Comparison of ENCODE assay signal across 24 cellular contexts in genomic region chr15:81049835-81050234, GRCh38. TPM values are rescaled to one million over a fixed set of nuclear protein-coding genes. Genes with fewer than 3 reads are reported as not detected.
DNase-seq lines count a peak whose midpoint lies in the region; ATAC-seq and TF ChIP-seq lines count a peak whose summit lies in the region.
"Had no signal": no experiment of that assay in that cellular context is flagged by ENCODE, and none has a peak within 500 bp of the region (broad histone marks: within the 10 kb centered on the region; RNA-seq: fewer than 3 reads in every experiment).

No MANE protein-coding gene starts in this region.

- no peak for TF ChIP-seq POLR2A in thyroid gland (IDR thresholded peaks at IDR 0.05)

- no peak for TF ChIP-seq CTCF in thyroid gland (IDR thresholded peaks at IDR 0.05)

- DNase-seq in NCI-H2081 (lab: John Stamatoyannopoulos, UW): peak; percentile 44 to 47
- DNase-seq in NCI-H2081 treated with DMSO at 0.1 percent for 48 hours (lab: John Stamatoyannopoulos, UW): no peak
- DNase-seq in SK-MEL-5 (ENCODE audit: low read depth, low spot score): peak; percentile 97
- DNase-seq in head of caudate nucleus: peak; percentile 24 to 90 (median 76)
- peak; percentile 72 for DNase-seq in retina
- DNase-seq in thyroid gland: no peak
- DNase-seq: activated CD4-positive, alpha-beta T cell treated with anti-CD3 and anti-CD28 coated beads, Interleukin-2, amount 10 ng/mL, durations not matched to agents 24 days and 14 days; activated naive CD8-positive, alpha-beta T cell treated with anti-CD3 and anti-CD28 coated beads for 36 hours; effector memory CD8-positive, alpha-beta T cell; KBM-7; left colon; mesendoderm; naive thymus-derived CD8-positive, alpha-beta T cell; NCI-H1694 treated with DMSO at 0.1 percent for 48 hours; NCI-H226; pancreas; Peyer's patch; stimulated activated CD8-positive, alpha-beta memory T cell treated with anti-CD3 and anti-CD28 coated beads, Interleukin-4, amount 100 ng/mL, for 48 hours; T-helper 2 cell had no signal

- H3K9me3 ChIP-seq in thyroid gland: no peaks in the 10 kb centered on the region
- H3K9me3 ChIP-seq: pancreas, Peyer's patch had no signal

- ATAC-seq in GM21367 (IDR thresholded peaks at IDR 0.05; ENCODE audit: unreplicated experiment) (no peak), GM18861 (IDR thresholded peaks at IDR 0.05; ENCODE audit: unreplicated experiment) (no peak)
- ATAC-seq: activated T-helper 17 cell treated with anti-CD3 and anti-CD28 coated beads, Interleukin-2, amount 50 U/mL, for 72 hours; effector memory CD8-positive, alpha-beta T cell; left colon; naive thymus-derived CD8-positive, alpha-beta T cell; pancreas had no signal

- intact Hi-C loops in head of caudate nucleus (cut with DNase I): loop anchor here (10.0 kb wide), 1 partner anchor 45 kb away; the partner anchor contains the start of gene TLNRD1
- intact Hi-C loops in thyroid gland (cut with DNase I): no loop called here

- in situ Hi-C loops in SK-MEL-5 (cut with HindIII; ENCODE audit: low pct_unique_long_range_greater_than_20kb, low sequenced_read_pairs): no loop called here

- no peaks in the 10 kb centered on the region for H3K36me3 ChIP-seq in thyroid gland
- H3K36me3 ChIP-seq: BLaER1, pancreas, Peyer's patch had no signal

- no peak overlapping the region for H3K27ac ChIP-seq in thyroid gland
- H3K27ac ChIP-seq: BLaER1, pancreas, Peyer's patch, SK-N-MC had no signal

- no peaks in the 10 kb centered on the region for H3K27me3 ChIP-seq in thyroid gland
- H3K27me3 ChIP-seq: BLaER1, pancreas, Peyer's patch had no signal

- 80 to 85% methylated on average over 4 of the region's 4 CpGs for WGBS in thyroid gland, 2 donors

- no peak overlapping the region for H3K4me3 ChIP-seq in thyroid gland (replicated peaks in 1 of 3)
- H3K4me3 ChIP-seq: BLaER1, pancreas, Peyer's patch, SK-N-MC had no signal

- no peaks in the 10 kb centered on the region for H3K4me1 ChIP-seq in thyroid gland
- H3K4me1 ChIP-seq: pancreas, Peyer's patch had no signal

RNA-seq across cellular contexts. Expression of gene TLNRD1, which starts 49.1 kb away (rescaled TPM):
- total RNA-seq in SK-MEL-5 (2014; rRNA removed; shearing (Covaris generic)): 28.1 and 33.8 TPM in 2 replicates
- polyA plus RNA-seq in SK-MEL-5 (2015; cell fraction: cytosol; rRNA removed): 59.6 and 72.6 TPM in 2 replicates
- 9.9 and 22.8 TPM in 2 replicates for polyA plus RNA-seq in SK-MEL-5 (2015; cell fraction: nucleus; rRNA removed)
- total RNA-seq in thyroid gland: 10 to 100 TPM; 11.8 to 25.5 (median 19.4) TPM

Comparison
In these comparisons a context has a peak if more than half of its experiments do, and no peak if none do; other contexts are left out.
1. DNase-seq: peak in NCI-H2081 (2 of 2), SK-MEL-5 (single experiment), head of caudate nucleus (42 of 42) and retina (single experiment); none in NCI-H2081 treated with DMSO at 0.1 percent for 48 hours (single experiment) and thyroid gland (0 of 2).